10 cellular contexts compared by ENCODE assay signal in the genomic region with DNA sequence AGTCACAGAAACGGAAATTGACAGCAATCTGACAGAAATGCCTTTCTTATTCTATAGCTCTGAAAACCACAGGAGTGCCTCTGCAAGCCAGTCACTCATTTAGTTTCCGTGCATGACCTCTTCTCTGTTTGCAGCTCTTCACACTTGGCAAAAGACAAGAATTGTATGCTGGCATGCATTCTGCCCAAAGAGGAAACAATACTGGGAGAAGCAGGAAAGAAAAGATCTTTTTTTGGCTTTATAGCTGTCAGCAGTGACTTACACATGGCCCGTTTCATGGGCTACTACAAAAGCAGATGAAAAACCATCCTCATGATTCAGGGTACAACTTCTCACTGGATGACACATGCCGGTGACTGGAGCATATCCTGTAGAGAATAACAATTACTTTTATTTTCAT.
DNase-seq lines count a peak whose midpoint lies in the region; ATAC-seq, FAIRE-seq and TF ChIP-seq lines count a peak whose summit lies in the region.
"Had no signal": no experiment of that assay in that cellular context is flagged by ENCODE, and none has a peak within 500 bp of the region (broad histone marks: within the 10 kb centered on the region; RNA-seq: fewer than 3 reads in every experiment).

No MANE protein-coding gene starts in this region.

- no peak overlapping the region for H3K4me3 Mint-ChIP-seq in neural crest cell
- H3K4me3 Mint-ChIP-seq: dendritic cell treated with granulocyte-macrophage colony-stimulating factor and Interleukin-4, amounts not matched to agents 40 ng/mL and 50 ng/mL, for 4 days had no signal

- H3K36me3 ChIP-seq in MG63 = no peaks in the 10 kb centered on the region; the same call in 1 of the 2 replicates

- DNase-seq in ELR (ENCODE audit: low read depth) (peak; percentile 84), MG63 (peak; percentile 65), dermis microvascular lymphatic vessel endothelial cell (ENCODE audit: low read depth in 2 of 2) (peak; percentile 77 to 91), neural crest cell (ENCODE audit: low read depth, low spot score) (no peak), DMS79 treated with DMSO at 0.1 percent for 48 hours (lab: John Stamatoyannopoulos, UW) (no peak), GM12891 (ENCODE audit: insufficient read length, low spot score) (no peak)
- no peak for DNase-seq in activated CD8-positive, alpha-beta memory T cell treated with anti-CD3 and anti-CD28 coated beads for 24 hours
- DNase-seq: NCI-H2171 treated with DMSO at 0.1 percent for 48 hours had no signal

- H3K4me3 ChIP-seq in MG63 = no peak overlapping the region

- no peaks in the 10 kb centered on the region for H3K9me3 Mint-ChIP-seq in neural crest cell
- H3K9me3 Mint-ChIP-seq: dendritic cell treated with granulocyte-macrophage colony-stimulating factor and Interleukin-4, amounts not matched to agents 40 ng/mL and 50 ng/mL, for 4 days had no signal

- peak overlapping the region; percentile 29 for H3K27ac Mint-ChIP-seq in neural crest cell (ENCODE audit: unreplicated experiment)
- H3K27ac Mint-ChIP-seq: dendritic cell treated with granulocyte-macrophage colony-stimulating factor and Interleukin-4, amounts not matched to agents 40 ng/mL and 50 ng/mL, for 4 days had no signal

- no peak for TF ChIP-seq POLR2A in GM12891 (IDR thresholded peaks at IDR 0.05; ENCODE audit: low read depth, low read length)

- H3K36me3 Mint-ChIP-seq in neural crest cell (ENCODE audit: low read depth) = no peaks in the 10 kb centered on the region

- no peaks in the 10 kb centered on the region for H3K27me3 Mint-ChIP-seq in neural crest cell (ENCODE audit: low read depth)

- ATAC-seq in GM18519 (IDR thresholded peaks at IDR 0.05; ENCODE audit: low FRiP score, unreplicated experiment) = no peak

- no peaks in the 10 kb centered on the region for H3K9me3 ChIP-seq in MG63

- H3K4me1 Mint-ChIP-seq in neural crest cell = peaks cover 36% of the 10 kb centered on the region

- FAIRE-seq in GM12891 (lab: Jason Lieb, UNC) = no peak

- no peak for TF ChIP-seq CTCF in neural crest cell (conservative IDR thresholded peaks at IDR 0.05)

- no peaks in the 10 kb centered on the region for H3K27me3 ChIP-seq in MG63

TF ChIP-seq in GM12891, 5 proteins besides CTCF, POLR2A, EP300 and RAD21:
- TF ChIP-seq POLR2AphosphoS5 (IDR thresholded peaks at IDR 0.05; ENCODE audit: low read depth, low read length) = no peak
- no peak for TF ChIP-seq POU2F2 (IDR thresholded peaks at IDR 0.05; ENCODE audit: low read depth, low read length)
- no peak for TF ChIP-seq PAX5 (IDR thresholded peaks at IDR 0.05; ENCODE audit: insufficient read depth, low read length, severe bottlenecking)
- no peak for TF ChIP-seq TAF1 (IDR thresholded peaks at IDR 0.05; ENCODE audit: low read depth, low read length)
- TF ChIP-seq SPI1 (IDR thresholded peaks at IDR 0.05; ENCODE audit: low read depth, low read length) = no peak
TF ChIP-seq in GM12891: peak in this region for 0.

Comparison
In these comparisons a context has a peak if more than half of its experiments do, and no peak if none do; other contexts are left out.
1. DNase-seq: peak in ELR (single experiment), MG63 (single experiment) and dermis microvascular lymphatic vessel endothelial cell (2 of 2); none in neural crest cell (single experiment), DMS79 treated with DMSO at 0.1 percent for 48 hours (single experiment), GM12891 (single experiment) and activated CD8-positive, alpha-beta memory T cell treated with anti-CD3 and anti-CD28 coated beads for 24 hours (single experiment).